ENCODE assay signal across 13 cellular contexts in the genomic region with DNA sequence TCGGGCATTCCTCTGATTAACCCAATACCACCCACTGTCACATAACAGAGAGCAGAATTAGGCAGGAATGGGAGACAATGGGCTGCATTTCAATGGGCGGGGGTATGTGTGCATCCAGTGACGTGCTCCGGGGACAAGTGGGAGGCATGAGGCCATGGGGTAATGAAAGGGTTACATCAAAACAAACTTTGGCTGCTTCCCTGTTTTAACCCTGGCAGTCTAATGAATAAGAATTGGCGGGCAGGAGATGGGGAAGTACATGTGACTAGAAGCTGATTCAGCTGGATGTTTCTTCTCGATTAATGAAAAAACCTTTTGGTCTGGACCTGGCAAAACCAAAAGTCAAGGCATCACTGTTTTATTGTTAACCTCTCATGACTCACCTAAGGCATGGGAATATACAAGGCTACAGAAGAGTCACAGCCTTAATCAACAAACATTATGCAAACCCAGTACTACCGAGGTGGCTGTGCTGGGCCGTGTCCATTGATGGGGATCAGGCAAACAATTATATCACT. TPM values are rescaled to one million over a fixed set of nuclear protein-coding genes. Genes with fewer than 3 reads are reported as not detected.
DNase-seq lines count a peak whose midpoint lies in the region; ATAC-seq and TF ChIP-seq lines count a peak whose summit lies in the region.
"Had no signal": no experiment of that assay in that cellular context is flagged by ENCODE, and none has a peak within 500 bp of the region (broad histone marks: within the 10 kb centered on the region; RNA-seq: fewer than 3 reads in every experiment).

No MANE protein-coding gene starts in this region.

- no peaks in the 10 kb centered on the region for H3K36me3 Mint-ChIP-seq in dendritic cell treated with granulocyte-macrophage colony-stimulating factor and Interleukin-4, amounts not matched to agents 40 ng/mL and 50 ng/mL, for 4 days (ENCODE audit: low read depth)
- H3K36me3 Mint-ChIP-seq: activated naive CD8-positive, alpha-beta T cell treated with anti-CD3 and anti-CD28 coated beads, Interleukin-2, amount 10 ng/mL, durations not matched to agents 7 days and 5 days; naive thymus-derived CD8-positive, alpha-beta T cell had no signal

- DNase-seq in Daoy (ENCODE audit: low read depth): peak; percentile 8
- peak; percentile 96 for DNase-seq in M059J (ENCODE audit: low read depth)
- peak; percentile 80 for DNase-seq in kidney epithelial cell (ENCODE audit: low read depth)
- no peak for DNase-seq in aorta
- no peak for DNase-seq in NCI-H1092 (lab: John Stamatoyannopoulos, UW)
- no peak for DNase-seq in NCI-H146 treated with DMSO at 0.1 percent for 48 hours (lab: John Stamatoyannopoulos, UW; ENCODE audit: unreplicated experiment)
- DNase-seq: activated naive CD8-positive, alpha-beta T cell treated with anti-CD3 and anti-CD28 coated beads, Interleukin-2, amount 10 ng/mL, durations not matched to agents 7 days and 5 days; naive thymus-derived CD8-positive, alpha-beta T cell had no signal

- no peaks in the 10 kb centered on the region for H3K4me1 ChIP-seq in aorta (ENCODE audit: control insufficient read depth in 1 of 2, insufficient read depth in 2 of 2, low read length in 2 of 2)

- peaks cover 40% of the 10 kb centered on the region for H3K4me1 Mint-ChIP-seq in dendritic cell treated with granulocyte-macrophage colony-stimulating factor and Interleukin-4, amounts not matched to agents 40 ng/mL and 50 ng/mL, for 4 days (ENCODE audit: low read depth)
- H3K4me1 Mint-ChIP-seq: activated naive CD8-positive, alpha-beta T cell treated with anti-CD3 and anti-CD28 coated beads, Interleukin-2, amount 10 ng/mL, durations not matched to agents 7 days and 5 days had no signal

- peaks cover 29% of the 10 kb centered on the region for H3K27me3 Mint-ChIP-seq in dendritic cell treated with granulocyte-macrophage colony-stimulating factor and Interleukin-4, amounts not matched to agents 40 ng/mL and 50 ng/mL, for 4 days

- ATAC-seq in aorta (ENCODE audit: low FRiP score) (no peak), HG02759 (IDR thresholded peaks at IDR 0.05; ENCODE audit: unreplicated experiment) (no peak)
- ATAC-seq: activated CD4-positive, CD25-positive, alpha-beta regulatory T cell treated with anti-CD3 and anti-CD28 coated beads, Interleukin-2, amount 50 U/mL, for 24 hours; left lobe of liver; naive thymus-derived CD8-positive, alpha-beta T cell had no signal

- no peaks in the 10 kb centered on the region for H3K9me3 ChIP-seq in aorta (ENCODE audit: control insufficient read depth, low read length)

- intact Hi-C loops in dendritic cell treated with granulocyte-macrophage colony-stimulating factor and Interleukin-4, amounts not matched to agents 40 ng/mL and 50 ng/mL, for 4 days (cut with micrococcal nuclease): no loop called here
- intact Hi-C loops in aorta (cut with DNase I): no loop called here

- H3K27me3 ChIP-seq in kidney epithelial cell (ENCODE audit: control insufficient read depth, insufficient read depth, low read length) (no peaks in the 10 kb centered on the region), aorta (ENCODE audit: control insufficient read depth in 1 of 2, insufficient read depth in 2 of 2, low read length in 1 of 2) (no peaks in the 10 kb centered on the region)

- peaks cover 11% of the 10 kb centered on the region for H3K9me3 Mint-ChIP-seq in dendritic cell treated with granulocyte-macrophage colony-stimulating factor and Interleukin-4, amounts not matched to agents 40 ng/mL and 50 ng/mL, for 4 days

- peak overlapping the region; percentile 14 for H3K27ac Mint-ChIP-seq in dendritic cell treated with granulocyte-macrophage colony-stimulating factor and Interleukin-4, amounts not matched to agents 40 ng/mL and 50 ng/mL, for 4 days
- H3K27ac Mint-ChIP-seq: activated naive CD8-positive, alpha-beta T cell treated with anti-CD3 and anti-CD28 coated beads, Interleukin-2, amount 10 ng/mL, durations not matched to agents 7 days and 5 days; naive thymus-derived CD8-positive, alpha-beta T cell had no signal

- H3K27ac ChIP-seq in aorta (ENCODE audit: low read depth in 1 of 2, low read length in 2 of 2): no peak overlapping the region
- H3K27ac ChIP-seq: coronary artery had no signal

- no peak for TF ChIP-seq CTCF in kidney epithelial cell (IDR thresholded peaks at IDR 0.05; ENCODE audit: insufficient read depth, low read length, poor library complexity, severe bottlenecking)

- WGBS in aorta, 2 donors: 86 to 87% methylated on average over 8 of the region's 8 CpGs

- H3K36me3 ChIP-seq in kidney epithelial cell (ENCODE audit: control insufficient read depth, insufficient read depth, low read length) (no peaks in the 10 kb centered on the region), aorta (ENCODE audit: control insufficient read depth in 1 of 2, insufficient read depth in 2 of 2, low read length in 1 of 2) (no peaks in the 10 kb centered on the region)

- H3K4me3 ChIP-seq in kidney epithelial cell (ENCODE audit: low read depth, low read length) (no peak overlapping the region), aorta (ENCODE audit: low read length in 2 of 2) (no peak overlapping the region)
- H3K4me3 ChIP-seq: coronary artery had no signal

- no peak overlapping the region for H3K4me3 Mint-ChIP-seq in dendritic cell treated with granulocyte-macrophage colony-stimulating factor and Interleukin-4, amounts not matched to agents 40 ng/mL and 50 ng/mL, for 4 days
- H3K4me3 Mint-ChIP-seq: activated naive CD8-positive, alpha-beta T cell treated with anti-CD3 and anti-CD28 coated beads, Interleukin-2, amount 10 ng/mL, durations not matched to agents 7 days and 5 days; naive thymus-derived CD8-positive, alpha-beta T cell had no signal

RNA-seq across cellular contexts. Expression of a gene that starts 44.2 kb away (rescaled TPM):
- 20.2 and 38.9 TPM in 2 replicates for total RNA-seq in Daoy (2014; rRNA removed; shearing (Covaris generic))
- 79.8 and 110 TPM in 2 replicates for total RNA-seq in M059J (2014; rRNA removed; shearing (Covaris generic))
- total RNA-seq in kidney epithelial cell: 30.9 and 33.8 TPM in 2 replicates
- total RNA-seq in aorta: 10 to 100 TPM; 22.5 to 27.1 TPM
- 10 to 100 TPM; 14.3 to 24.7 TPM for polyA plus RNA-seq in aorta

Comparison
In these comparisons a context has a peak if more than half of its experiments do, and no peak if none do; other contexts are left out.
1. DNase-seq: peak in Daoy (single experiment), M059J (single experiment) and kidney epithelial cell (single experiment); none in aorta (0 of 2), NCI-H1092 (single experiment) and NCI-H146 treated with DMSO at 0.1 percent for 48 hours (single experiment).